Comparison of ENCODE assay signal across 28 cellular contexts in genomic region chr19:45142016-45142727, GRCh38. TPM values are rescaled to one million over a fixed set of nuclear protein-coding genes. Genes with fewer than 3 reads are reported as not detected.
"Had no signal": no experiment of that assay in that cellular context is flagged by ENCODE, and none has a peak within 500 bp of the region (broad histone marks: within the 10 kb centered on the region; RNA-seq: fewer than 3 reads in every experiment).

No MANE protein-coding gene starts in this region.

- H3K27me3 ChIP-seq: ascending aorta, brain microvascular endothelial cell, esophagus muscularis mucosa, foreskin keratinocyte, right atrium auricular region, tibial nerve had no signal

- H3K4me2 ChIP-seq: smooth muscle cell had no signal

- ATAC-seq: activated T-cell treated with anti-CD3 and anti-CD28 coated beads, Interleukin-2, amount 50 U/mL, for 4 hours; activated T-helper 17 cell treated with anti-CD3 and anti-CD28 coated beads, Interleukin-2, amount 50 U/mL, for 72 hours; foreskin keratinocyte; left cardiac atrium; left ventricle myocardium superior had no signal

- H3K27me3 Mint-ChIP-seq: activated naive CD8-positive, alpha-beta T cell; activated T-helper 17 cell treated with anti-CD3 and anti-CD28 coated beads, Interleukin-2, amount 50 U/mL, for 72 hours; dendritic cell treated with granulocyte-macrophage colony-stimulating factor and Interleukin-4, amounts not matched to agents 40 ng/mL and 50 ng/mL, for 4 days had no signal

- H3K9ac ChIP-seq: parathyroid adenoma had no signal

- H3K4me3 Mint-ChIP-seq: activated naive CD8-positive, alpha-beta T cell; activated T-cell treated with anti-CD3 and anti-CD28 coated beads, Interleukin-2, amount 50 U/mL, for 4 hours; activated T-helper 17 cell treated with anti-CD3 and anti-CD28 coated beads, Interleukin-2, amount 50 U/mL, for 72 hours; dendritic cell treated with granulocyte-macrophage colony-stimulating factor and Interleukin-4, amounts not matched to agents 40 ng/mL and 50 ng/mL, for 4 days; endodermal cell had no signal

- H3K9me3 ChIP-seq: ascending aorta, esophagus muscularis mucosa, right atrium auricular region, tibial nerve had no signal

- H3K4me3 ChIP-seq: ascending aorta, esophagus muscularis mucosa, right atrium auricular region, smooth muscle cell, tibial nerve had no signal

- DNase-seq: activated CD4-positive, alpha-beta T cell treated with anti-CD3 and anti-CD28 coated beads for 48 hours; activated CD4-positive, alpha-beta T cell treated with anti-CD3 and anti-CD28 coated beads, Interleukin-2, amount 50 U/mL, for 48 hours; activated CD8-positive, alpha-beta memory T cell treated with anti-CD3 and anti-CD28 coated beads, Interleukin-2, amount 50 U/mL, for 48 hours; activated T-cell treated with anti-CD3 and anti-CD28 coated beads, Interleukin-2, amount 50 U/mL, for 4 hours; brain microvascular endothelial cell; endodermal cell; foreskin keratinocyte; islet precursor cell; left cardiac atrium; left ventricle myocardium superior; stimulated activated CD4-positive, alpha-beta T cell treated with anti-CD3 and anti-CD28 coated beads, Interleukin-1b, Interleukin-23, amount 100 ng/mL, for 48 hours; stimulated activated CD4-positive, alpha-beta T cell treated with anti-CD3 and anti-CD28 coated beads, Interleukin-4, amount 100 ng/mL, for 4 hours; stimulated activated CD8-positive, alpha-beta memory T cell treated with anti-CD3 and anti-CD28 coated beads, Interleukin-4, amount 100 ng/mL, for 48 hours; stimulated activated naive CD4-positive, alpha-beta T cell; T-helper 1 cell; T-helper 9 cell had no signal

- H3K27ac Mint-ChIP-seq: activated naive CD8-positive, alpha-beta T cell had no signal

- H3K27ac ChIP-seq: ascending aorta, brain microvascular endothelial cell, esophagus muscularis mucosa, foreskin keratinocyte, parathyroid adenoma, right atrium auricular region, tibial nerve, VCaP had no signal

- H3K4me1 ChIP-seq: ascending aorta, foreskin keratinocyte, parathyroid adenoma had no signal

- H2AFZ ChIP-seq: parathyroid adenoma had no signal

- H3K9me3 Mint-ChIP-seq: activated T-cell treated with anti-CD3 and anti-CD28 coated beads, Interleukin-2, amount 50 U/mL, for 4 hours; activated T-helper 17 cell treated with anti-CD3 and anti-CD28 coated beads, Interleukin-2, amount 50 U/mL, for 72 hours; dendritic cell treated with granulocyte-macrophage colony-stimulating factor and Interleukin-4, amounts not matched to agents 40 ng/mL and 50 ng/mL, for 4 days; endodermal cell; nephron had no signal

RNA-seq across cellular contexts. Expression of gene NKPD1, which starts 18.6 kb away (rescaled TPM):
- total RNA-seq: ascending aorta, cardiac septum had no signal
